In genomic region chr16:17470002-17470870, GRCh38 we compare ENCODE assay signal across 8 cellular contexts. TPM values are rescaled to one million over a fixed set of nuclear protein-coding genes. Genes with fewer than 3 reads are reported as not detected.
DNase-seq lines count a peak whose midpoint lies in the region; ATAC-seq and TF ChIP-seq lines count a peak whose summit lies in the region.

No MANE protein-coding gene starts in this region.

- H3K9me3 ChIP-seq in esophagus muscularis mucosa (no peaks in the 10 kb centered on the region), neuron (ENCODE audit: low read length) (no peaks in the 10 kb centered on the region)

- H3K4me3 ChIP-seq in esophagus muscularis mucosa (peak overlapping the region; percentile 71 to 83 (median 79)), neuron (ENCODE audit: low read length) (peak overlapping the region; percentile 77)

- no peaks in the 10 kb centered on the region for H3K36me3 Mint-ChIP-seq in activated CD4-positive, alpha-beta memory T cell treated with anti-CD3 and anti-CD28 coated beads for 36 hours

- intact Hi-C loops in activated CD4-positive, alpha-beta memory T cell treated with anti-CD3 and anti-CD28 coated beads for 36 hours (cut with micrococcal nuclease), result loop anchor here (2.0 to 10.0 kb wide), 4 partner anchors 53 to 605 kb away; no protein-coding TSS in a partner anchor
- intact Hi-C loops in esophagus muscularis mucosa (cut with DNase I), result no loop called here

- H3K27me3 ChIP-seq in esophagus muscularis mucosa (peaks cover 0 to 3% (median 0%) of the 10 kb centered on the region in 4 donors), neuron (ENCODE audit: insufficient read depth, low read length) (no peaks in the 10 kb centered on the region)

- WGBS in esophagus muscularis mucosa, result 0% methylated on average over 6 of the region's 96 CpGs

- peaks cover 3% of the 10 kb centered on the region for H3K27me3 Mint-ChIP-seq in activated CD4-positive, alpha-beta memory T cell treated with anti-CD3 and anti-CD28 coated beads for 36 hours

- no peaks in the 10 kb centered on the region for H3K9me3 Mint-ChIP-seq in activated CD4-positive, alpha-beta memory T cell treated with anti-CD3 and anti-CD28 coated beads for 36 hours

- ATAC-seq in HG03097 (IDR thresholded peaks at IDR 0.05; ENCODE audit: low FRiP score, unreplicated experiment), result no peak

- no peak for TF ChIP-seq POLR2A in esophagus muscularis mucosa (IDR thresholded peaks at IDR 0.05; ENCODE audit: low read depth)

- TF ChIP-seq CTCF in esophagus muscularis mucosa (IDR thresholded peaks at IDR 0.05), result no peak

- H3K4me3 Mint-ChIP-seq in activated CD4-positive, alpha-beta memory T cell treated with anti-CD3 and anti-CD28 coated beads for 36 hours, result peak overlapping the region; percentile 86

- H3K27ac ChIP-seq in esophagus muscularis mucosa (replicated peaks in 1 of 4), result peak overlapping the region; percentile 89 to 92 (median 90)

- H2AFZ ChIP-seq in neuron (ENCODE audit: low read depth, low read length), result no peak overlapping the region

- H3K36me3 ChIP-seq in esophagus muscularis mucosa (no peaks in the 10 kb centered on the region), neuron (ENCODE audit: insufficient read depth, low read length) (no peaks in the 10 kb centered on the region)

- H3K27ac Mint-ChIP-seq in activated CD4-positive, alpha-beta memory T cell treated with anti-CD3 and anti-CD28 coated beads for 36 hours, result peak overlapping the region; percentile 36

- CTCF ChIA-PET in activated CD4-positive, alpha-beta memory T cell treated with anti-CD3 and anti-CD28 coated beads for 36 hours (lab: Charles Lee), result interaction anchor here (1.0 to 3.3 kb wide), 3 partner anchors 8 to 276 kb away, joined by 4 to 24 read pairs (median 12); no protein-coding TSS in a partner anchor

- DNase-seq in NCI-H510A (lab: John Stamatoyannopoulos, UW) (peak; percentile 44), NCI-H510A treated with DMSO at 0.1 percent for 48 hours (lab: John Stamatoyannopoulos, UW) (no peak), esophagus muscularis mucosa (ENCODE audit: extremely low spot score) (no peak), NCI-H1930 (lab: John Stamatoyannopoulos, UW) (no peak), NCI-H526 treated with DMSO at 0.1 percent for 48 hours (lab: John Stamatoyannopoulos, UW) (no peak)
- DNase-seq in activated CD4-positive, alpha-beta memory T cell treated with anti-CD3 and anti-CD28 coated beads for 36 hours, result peak; percentile 51

- H3K4me1 Mint-ChIP-seq in activated CD4-positive, alpha-beta memory T cell treated with anti-CD3 and anti-CD28 coated beads for 36 hours (ENCODE audit: low read depth), result peaks cover 50% of the 10 kb centered on the region

- TF ChIP-seq EP300 in esophagus muscularis mucosa (IDR thresholded peaks at IDR 0.05), result no peak

- POLR2A ChIA-PET in activated CD4-positive, alpha-beta memory T cell treated with anti-CD3 and anti-CD28 coated beads for 36 hours (lab: Charles Lee), result no interaction called here

- H3K4me1 ChIP-seq in esophagus muscularis mucosa (peaks cover 21 to 60% (median 57%) of the 10 kb centered on the region in 4 donors), neuron (ENCODE audit: insufficient read depth, low read length) (peaks cover 48% of the 10 kb centered on the region)

RNA-seq across cellular contexts. Expression of gene XYLT1, which starts 0.5 kb away (rescaled TPM):
- 1 to 10 TPM; 6.2 to 6.8 TPM for total RNA-seq in activated CD4-positive, alpha-beta memory T cell treated with anti-CD3 and anti-CD28 coated beads for 36 hours
- total RNA-seq in esophagus muscularis mucosa, result 10 to 100 TPM; 25.2 to 57.1 (median 33.5) TPM

Comparison
In these comparisons a context has a peak if more than half of its experiments do, and no peak if none do; other contexts are left out.
1. DNase-seq: peak in NCI-H510A (single experiment) and activated CD4-positive, alpha-beta memory T cell treated with anti-CD3 and anti-CD28 coated beads for 36 hours (single experiment); none in NCI-H510A treated with DMSO at 0.1 percent for 48 hours (single experiment), esophagus muscularis mucosa (single experiment), NCI-H1930 (0 of 2) and NCI-H526 treated with DMSO at 0.1 percent for 48 hours (single experiment).